Comparison of ENCODE assay signal across 8 cellular contexts in the genomic region with DNA sequence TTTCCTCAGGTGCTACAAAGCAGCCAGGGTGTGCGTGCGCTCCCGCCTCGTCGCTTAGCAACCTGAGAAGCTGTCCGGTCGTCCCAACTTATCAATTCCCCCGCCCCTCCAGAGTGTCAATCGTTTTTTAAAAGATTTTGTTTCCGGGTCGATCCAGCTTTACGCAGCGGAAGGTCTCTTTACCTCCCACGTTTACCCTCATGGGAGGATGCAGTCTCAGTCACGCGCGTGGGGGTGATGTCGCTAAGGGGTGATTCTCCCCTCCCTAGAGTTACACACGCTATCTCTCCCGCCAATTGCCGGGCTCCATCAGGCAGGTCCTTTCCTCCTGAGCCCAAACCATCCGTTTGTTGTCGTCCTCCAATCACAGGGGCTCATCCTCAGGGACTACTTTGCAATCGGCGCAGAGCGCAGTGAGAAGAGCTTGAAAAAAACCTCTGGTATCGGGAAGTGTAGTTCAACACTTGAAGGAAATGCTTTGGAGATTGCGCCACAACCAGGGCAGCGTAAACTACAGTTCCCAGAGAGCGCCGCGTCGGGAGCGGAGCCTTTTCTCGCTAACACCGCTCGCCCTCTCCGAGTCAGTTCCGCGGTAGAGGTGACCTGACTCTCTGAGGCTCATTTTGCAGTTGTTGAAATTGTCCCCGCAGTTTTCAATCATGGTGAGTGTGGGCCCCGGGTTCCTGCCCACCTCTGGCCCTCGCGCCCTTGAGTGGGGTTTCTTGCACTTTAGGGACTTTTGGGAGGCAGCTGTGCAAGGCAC. TPM values are rescaled to one million over a fixed set of nuclear protein-coding genes. Genes with fewer than 3 reads are reported as not detected.
DNase-seq lines count a peak whose midpoint lies in the region; ATAC-seq, FAIRE-seq and TF ChIP-seq lines count a peak whose summit lies in the region.

A gene (plus strand): TSS at position 579 of the 763 bp plus-strand sequence. CDS start 81 bp downstream, at position 660.
A gene with protein sequence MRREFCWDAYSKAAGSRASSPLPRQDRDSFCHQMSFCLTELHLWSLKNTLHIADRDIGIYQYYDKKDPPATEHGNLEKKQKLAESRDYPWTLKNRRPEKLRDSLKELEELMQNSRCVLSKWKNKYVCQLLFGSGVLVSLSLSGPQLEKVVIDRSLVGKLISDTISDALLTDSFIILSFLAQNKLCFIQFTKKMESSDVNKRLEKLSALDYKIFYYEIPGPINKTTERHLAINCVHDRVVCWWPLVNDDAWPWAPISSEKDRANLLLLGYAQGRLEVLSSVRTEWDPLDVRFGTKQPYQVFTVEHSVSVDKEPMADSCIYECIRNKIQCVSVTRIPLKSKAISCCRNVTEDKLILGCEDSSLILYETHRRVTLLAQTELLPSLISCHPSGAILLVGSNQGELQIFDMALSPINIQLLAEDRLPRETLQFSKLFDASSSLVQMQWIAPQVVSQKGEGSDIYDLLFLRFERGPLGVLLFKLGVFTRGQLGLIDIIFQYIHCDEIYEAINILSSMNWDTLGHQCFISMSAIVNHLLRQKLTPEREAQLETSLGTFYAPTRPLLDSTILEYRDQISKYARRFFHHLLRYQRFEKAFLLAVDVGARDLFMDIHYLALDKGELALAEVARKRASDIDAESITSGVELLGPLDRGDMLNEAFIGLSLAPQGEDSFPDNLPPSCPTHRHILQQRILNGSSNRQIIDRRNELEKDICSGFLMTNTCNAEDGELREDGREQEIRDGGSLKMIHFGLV (minus strand): TSS at position 93 of the 763 bp plus-strand sequence. CDS start 206 bp downstream, outside the sequence.

- H3K27ac Mint-ChIP-seq in T-helper 2 cell treated with Interferon-gamma antibody and Interleukin-4, amounts not matched to agents 5 μg/mL and 100 μg/mL, for 36 hours = peak within 1 kb of the TSS; percentile 93
- peak within 1 kb of the TSS; percentile 60 for H3K27ac Mint-ChIP-seq in astrocyte (ENCODE audit: unreplicated experiment)

- intact Hi-C loops in right cardiac atrium (cut with DNase I) (no loop called here), psoas muscle (cut with DNase I) (loop anchor here in 1 of 2 donors (5.0 kb wide), 1 partner anchor 254 kb away; a partner anchor contains a TSS)

- H3K9me3 ChIP-seq in astrocyte (ENCODE audit: insufficient read depth, low read depth, low read length) (no peaks in the 10 kb centered on the region), right cardiac atrium (ENCODE audit: control insufficient read depth, low read length) (no peaks in the 10 kb centered on the region), psoas muscle (no peaks in the 10 kb centered on the region)

- H3K27ac ChIP-seq in astrocyte (ENCODE audit: low read depth, low read length) (peak within 1 kb of the TSS; percentile 90), right cardiac atrium (ENCODE audit: low read length) (peak within 1 kb of the TSS; percentile 96), psoas muscle (peak within 1 kb of the TSS; percentile 76), urinary bladder (ENCODE audit: low read depth) (peak within 1 kb of the TSS; percentile 19)

- H3K9me3 Mint-ChIP-seq in T-helper 2 cell treated with Interferon-gamma antibody and Interleukin-4, amounts not matched to agents 5 μg/mL and 100 μg/mL, for 36 hours = no peaks in the 10 kb centered on the region
- no peaks in the 10 kb centered on the region for H3K9me3 Mint-ChIP-seq in astrocyte (ENCODE audit: unreplicated experiment)

- no peak for TF ChIP-seq CTCF in astrocyte (IDR thresholded peaks at IDR 0.05; ENCODE audit: insufficient read depth, low read depth, low read length)
- TF ChIP-seq CTCF in psoas muscle (IDR thresholded peaks at IDR 0.05) = no peak

- peaks cover 69% of the 10 kb centered on the region for H3K79me2 ChIP-seq in astrocyte (ENCODE audit: insufficient read depth, low read length)

- no peaks in the 10 kb centered on the region for H3K27me3 ChIP-seq in astrocyte (ENCODE audit: insufficient read depth, low read length)
- H3K27me3 ChIP-seq in right cardiac atrium (ENCODE audit: control insufficient read depth, insufficient read depth) = no peaks in the 10 kb centered on the region
- H3K27me3 ChIP-seq in psoas muscle (ENCODE audit: insufficient read depth in 3 of 3, low read length in 2 of 3) = no peaks in the 10 kb centered on the region

- peak within 1 kb of the TSS; percentile 89 for H3K4me3 Mint-ChIP-seq in T-helper 2 cell treated with Interferon-gamma antibody and Interleukin-4, amounts not matched to agents 5 μg/mL and 100 μg/mL, for 36 hours
- peak within 1 kb of the TSS; percentile 99 for H3K4me3 Mint-ChIP-seq in astrocyte (ENCODE audit: unreplicated experiment)

- H3K4me1 Mint-ChIP-seq in T-helper 2 cell treated with Interferon-gamma antibody and Interleukin-4, amounts not matched to agents 5 μg/mL and 100 μg/mL, for 36 hours (ENCODE audit: low read depth) = peaks cover 30% of the 10 kb centered on the region
- H3K4me1 Mint-ChIP-seq in astrocyte (ENCODE audit: low read depth, unreplicated experiment) = peaks cover 18% of the 10 kb centered on the region

- H3K36me3 ChIP-seq in astrocyte (ENCODE audit: insufficient read depth, low read length) (peaks cover 3% of the 10 kb centered on the region), psoas muscle (ENCODE audit: insufficient read depth in 1 of 2, low read depth in 1 of 2) (peaks cover 0 to 5% of the 10 kb centered on the region in 2 donors), urinary bladder (ENCODE audit: insufficient read depth) (no peaks in the 10 kb centered on the region)

- DNase-seq in NCI-H187 treated with DMSO at 0.1 percent for 48 hours (lab: John Stamatoyannopoulos, UW) (peak; percentile 99), astrocyte (ENCODE audit: low read depth) (peak; percentile 100), right cardiac atrium (peak; percentile 94 to 97 (median 96)), psoas muscle (peak; percentile 93 to 95)
- peak; percentile 94 for DNase-seq in T-helper 2 cell treated with Interferon-gamma antibody and Interleukin-4, amounts not matched to agents 5 μg/mL and 100 μg/mL, for 36 hours (ENCODE audit: low spot score)

- H3K36me3 Mint-ChIP-seq in T-helper 2 cell treated with Interferon-gamma antibody and Interleukin-4, amounts not matched to agents 5 μg/mL and 100 μg/mL, for 36 hours (ENCODE audit: low read depth) = peaks cover 6% of the 10 kb centered on the region
- no peaks in the 10 kb centered on the region for H3K36me3 Mint-ChIP-seq in astrocyte (ENCODE audit: low read depth, unreplicated experiment)

- peaks cover 9% of the 10 kb centered on the region for H4K20me1 ChIP-seq in astrocyte (ENCODE audit: insufficient read depth, low read length)

- FAIRE-seq in astrocyte (lab: Jason Lieb, UNC) = peak; percentile 80

- no peaks in the 10 kb centered on the region for H3K27me3 Mint-ChIP-seq in T-helper 2 cell treated with Interferon-gamma antibody and Interleukin-4, amounts not matched to agents 5 μg/mL and 100 μg/mL, for 36 hours (ENCODE audit: low read depth)
- no peaks in the 10 kb centered on the region for H3K27me3 Mint-ChIP-seq in astrocyte (ENCODE audit: low read depth, unreplicated experiment)

- TF ChIP-seq POLR2A in GM18505 (IDR thresholded peaks at IDR 0.05; ENCODE audit: borderline replicate concordance, extremely low read depth, insufficient read depth, insufficient read length) = peak; percentile 93

- peaks cover 13% of the 10 kb centered on the region for H3K4me1 ChIP-seq in astrocyte (ENCODE audit: insufficient read depth, low read length)
- peaks cover 2% of the 10 kb centered on the region for H3K4me1 ChIP-seq in right cardiac atrium (ENCODE audit: control insufficient read depth, insufficient read depth, low read length)
- peaks cover 43% of the 10 kb centered on the region for H3K4me1 ChIP-seq in psoas muscle
- H3K4me1 ChIP-seq in urinary bladder (ENCODE audit: insufficient read depth) = no peaks in the 10 kb centered on the region

- ATAC-seq in GM18505 (IDR thresholded peaks at IDR 0.05; ENCODE audit: unreplicated experiment) (peak; percentile 87), HG02970 (IDR thresholded peaks at IDR 0.05; ENCODE audit: low FRiP score, unreplicated experiment) (peak; percentile 95), right cardiac atrium (peak; percentile 97), psoas muscle (peak; percentile 91 to 95 (median 92))

- peak within 1 kb of the TSS; percentile 91 for H2AFZ ChIP-seq in astrocyte (ENCODE audit: low read depth, low read length)

- H3K4me3 ChIP-seq in astrocyte (ENCODE audit: insufficient read depth, low read depth, low read length) (peak within 1 kb of the TSS; percentile 97), right cardiac atrium (ENCODE audit: low read length) (peak within 1 kb of the TSS; percentile 98), psoas muscle (peak within 1 kb of the TSS; percentile 79), urinary bladder (ENCODE audit: low read depth, low read length) (peak within 1 kb of the TSS; percentile 66)

- H3K4me2 ChIP-seq in astrocyte (ENCODE audit: low read length) = peak within 1 kb of the TSS; percentile 94

- H3K9ac ChIP-seq in astrocyte (ENCODE audit: low read length) = peak within 1 kb of the TSS; percentile 92

- WGBS in right cardiac atrium = under 1% methylated on average over 44 of the region's 44 CpGs
- 0% methylated on average over 44 of the region's 44 CpGs for WGBS in psoas muscle, 3 donors
- WGBS in urinary bladder = under 1% methylated on average over 44 of the region's 44 CpGs

RNA-seq across cellular contexts. Expression of the first gene that starts in this region (rescaled TPM):
- total RNA-seq in astrocyte = 175 and 177 TPM in 2 replicates
- 1,000 to 10,000 TPM in 3 of 4 donors, 100 to 1,000 TPM in 1; 965 to 1,163 (median 1,063) TPM for total RNA-seq in right cardiac atrium
- polyA plus RNA-seq in right cardiac atrium = 1,828 TPM
- total RNA-seq in psoas muscle = 100 to 1,000 TPM; 185 to 564 (median 310) TPM
- 100 to 1,000 TPM; 256 to 457 (median 386) TPM for polyA plus RNA-seq in psoas muscle
- total RNA-seq in urinary bladder = 147 TPM
- 192 TPM for polyA plus RNA-seq in urinary bladder

RNA-seq across cellular contexts. Expression of the second gene that starts in this region (rescaled TPM):
- 13.6 and 15.1 TPM in 2 replicates for total RNA-seq in astrocyte
- total RNA-seq in right cardiac atrium = 10 to 100 TPM; 11.9 to 17.3 (median 15.3) TPM
- polyA plus RNA-seq in right cardiac atrium = 3.8 TPM
- total RNA-seq in psoas muscle = 10 to 100 TPM in 2 of 4 donors, 1 to 10 TPM in 2; 4.4 to 17.2 (median 11.5) TPM
- 1 to 10 TPM; 1.7 to 4.0 (median 2.8) TPM for polyA plus RNA-seq in psoas muscle
- 49.2 TPM for total RNA-seq in urinary bladder
- 3.8 TPM for polyA plus RNA-seq in urinary bladder

Comparison
In these comparisons a context has a peak if more than half of its experiments do, and no peak if none do; other contexts are left out.
1. Peak in every context shown above with its lines: DNase-seq, ATAC-seq, H3K4me3 ChIP-seq and H3K27ac ChIP-seq.
2. H3K27ac ChIP-seq: peak in every context shown above with its lines; median percentile 96 in right cardiac atrium; 90 in astrocyte; 76 in psoas muscle; 19 in urinary bladder.